26 cellular contexts compared by ENCODE assay signal in the genomic region with DNA sequence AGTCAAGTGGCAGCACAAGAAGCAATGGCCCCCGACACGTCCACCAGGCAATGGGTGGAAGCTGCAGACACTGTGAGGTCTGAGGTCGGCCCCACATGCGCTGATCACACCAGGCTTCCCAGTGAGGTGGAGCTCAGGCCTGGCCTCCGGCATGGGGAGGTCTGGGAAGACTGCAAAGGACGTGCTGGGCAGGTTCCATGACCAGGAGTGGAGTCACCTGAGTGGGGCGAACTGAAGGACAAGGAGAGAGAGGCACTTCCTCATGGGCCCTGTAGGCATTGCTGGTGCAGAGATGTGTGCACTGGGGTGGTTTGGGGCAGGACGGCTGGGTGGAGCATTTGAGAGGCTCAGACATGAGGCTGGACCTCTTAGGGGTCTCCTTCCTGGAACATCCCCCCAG. TPM values are rescaled to one million over a fixed set of nuclear protein-coding genes. Genes with fewer than 3 reads are reported as not detected.
DNase-seq lines count a peak whose midpoint lies in the region; ATAC-seq and TF ChIP-seq lines count a peak whose summit lies in the region.
"Had no signal": no experiment of that assay in that cellular context is flagged by ENCODE, and none has a peak within 500 bp of the region (broad histone marks: within the 10 kb centered on the region; RNA-seq: fewer than 3 reads in every experiment).

No MANE protein-coding gene starts in this region.

- H3K18ac ChIP-seq in neuronal stem cell (ENCODE audit: low read length): no peak overlapping the region

- H2BK120ac ChIP-seq in neuronal stem cell (ENCODE audit: low read depth, low read length): no peak overlapping the region

- no peak for DNase-seq in stimulated activated naive CD8-positive, alpha-beta T cell treated with anti-CD3 and anti-CD28 coated beads, Interleukin-15, Interleukin-2, amounts not matched to agents 100 U/mL and 50 U/mL, for 24 hours
- no peak for DNase-seq in stimulated activated naive CD8-positive, alpha-beta T cell treated with anti-CD3 and anti-CD28 coated beads, Interleukin-15, amount 100 ng/mL, for 72 hours
- DNase-seq in neuronal stem cell (ENCODE audit: low spot score) (no peak), suprapubic skin (ENCODE audit: low spot score in 2 of 2) (peak; percentile 46 to 71), chondrocyte (ENCODE audit: low spot score) (no peak), NCI-H128 (lab: John Stamatoyannopoulos, UW; ENCODE audit: unreplicated experiment) (no peak)
- DNase-seq: 8988T; ACHN; AML-193; BE2C; Calu3; CD4-positive, alpha-beta T cell; CD8-positive, alpha-beta memory T cell; DMS53; DMS79 treated with DMSO at 0.1 percent for 48 hours; GF-D8; GM23248; H9 had no signal

- H3K9me3 ChIP-seq in neuronal stem cell (replicated peaks in 1 of 2; ENCODE audit: control insufficient read depth in 2 of 2, insufficient read depth in 1 of 2, low read depth in 1 of 2, low read length in 2 of 2) (no peaks in the 10 kb centered on the region), suprapubic skin (no peaks in the 10 kb centered on the region)
- H3K9me3 ChIP-seq: A549; BE2C; BLaER1 treated with 17β-estradiol and CSF1 and Interleukin-3, amounts not matched to agents 10 nM and 100 nM had no signal

- no peaks in the 10 kb centered on the region for H3K36me3 ChIP-seq in neuronal stem cell (replicated peaks in 1 of 2; ENCODE audit: control insufficient read depth in 2 of 2, insufficient read depth in 2 of 2, low read length in 2 of 2)
- no peaks in the 10 kb centered on the region for H3K36me3 ChIP-seq in suprapubic skin
- H3K36me3 ChIP-seq: BE2C; BLaER1 treated with 17β-estradiol and CSF1 and Interleukin-3, amounts not matched to agents 10 nM and 100 nM had no signal

- no peak overlapping the region for H3K4me2 ChIP-seq in neuronal stem cell (ENCODE audit: insufficient read depth, low read length, poor library complexity, severe bottlenecking)
- H3K4me2 ChIP-seq: A549; BLaER1 treated with 17β-estradiol and CSF1 and Interleukin-3, amounts not matched to agents 10 nM and 100 nM had no signal

- H3K27ac Mint-ChIP-seq in stimulated activated naive CD8-positive, alpha-beta T cell treated with anti-CD3 and anti-CD28 coated beads, Interleukin-15, amount 100 ng/mL, for 72 hours: no peak overlapping the region
- no peak overlapping the region for H3K27ac Mint-ChIP-seq in chondrocyte (ENCODE audit: unreplicated experiment)
- H3K27ac Mint-ChIP-seq: CD14-positive monocyte; CD4-positive, alpha-beta T cell; CD8-positive, alpha-beta memory T cell; H9 had no signal

- peaks cover 0 to 17% (median 0%) of the 10 kb centered on the region in 3 experiments for H3K27me3 ChIP-seq in neuronal stem cell (ENCODE audit: control insufficient read depth in 3 of 3, insufficient read depth in 3 of 3, low read depth in 1 of 3, low read length in 3 of 3)
- peaks cover 3% of the 10 kb centered on the region for H3K27me3 ChIP-seq in suprapubic skin
- H3K27me3 ChIP-seq: BLaER1 treated with 17β-estradiol and CSF1 and Interleukin-3, amounts not matched to agents 10 nM and 100 nM had no signal

- no peak overlapping the region for H3K27ac ChIP-seq in neuronal stem cell (replicated peaks; ENCODE audit: low read length)
- H3K27ac ChIP-seq in suprapubic skin: no peak overlapping the region
- H3K27ac ChIP-seq: A549; BLaER1 treated with 17β-estradiol and CSF1 and Interleukin-3, amounts not matched to agents 10 nM and 100 nM; GM23248 had no signal

- no peaks in the 10 kb centered on the region for H3K36me3 Mint-ChIP-seq in chondrocyte (ENCODE audit: low read depth)
- H3K36me3 Mint-ChIP-seq: CD14-positive monocyte; CD8-positive, alpha-beta memory T cell had no signal

- H3K9ac ChIP-seq in neuronal stem cell (ENCODE audit: low read depth, low read length, poor library complexity): no peak overlapping the region
- H3K9ac ChIP-seq: BLaER1 treated with 17β-estradiol and CSF1 and Interleukin-3, amounts not matched to agents 10 nM and 100 nM; GM23248 had no signal

- no peak for TF ChIP-seq CTCF in suprapubic skin (IDR thresholded peaks at IDR 0.05)
- TF ChIP-seq CTCF in chondrocyte (IDR thresholded peaks at IDR 0.05): no peak

- WGBS in neuronal stem cell (ENCODE audit: extremely low coverage in 2 of 2, insufficient read length in 2 of 2, insufficient replicate concordance in 1 of 2), 2 donors: no CpG with 5 or more reads among the region's 8 CpGs
- 77% methylated on average over 8 of the region's 8 CpGs for WGBS in suprapubic skin

- H3K4me3 Mint-ChIP-seq in stimulated activated naive CD8-positive, alpha-beta T cell treated with anti-CD3 and anti-CD28 coated beads, Interleukin-15, amount 100 ng/mL, for 72 hours: no peak overlapping the region
- H3K4me3 Mint-ChIP-seq in chondrocyte (ENCODE audit: unreplicated experiment): no peak overlapping the region
- H3K4me3 Mint-ChIP-seq: CD14-positive monocyte; CD4-positive, alpha-beta T cell; CD8-positive, alpha-beta memory T cell; H9 had no signal

- no peak overlapping the region for H3K23ac ChIP-seq in neuronal stem cell (ENCODE audit: low read depth, low read length, poor library complexity)

- no peak overlapping the region for H4K91ac ChIP-seq in neuronal stem cell (ENCODE audit: low read depth, low read length, poor library complexity)

- H3K14ac ChIP-seq in neuronal stem cell (ENCODE audit: low read length): peak overlapping the region; percentile 2

- H3K4ac ChIP-seq in neuronal stem cell (ENCODE audit: low read length): no peak overlapping the region

- ATAC-seq in stimulated activated naive CD8-positive, alpha-beta T cell treated with anti-CD3 and anti-CD28 coated beads, Interleukin-15, Interleukin-2, amounts not matched to agents 100 U/mL and 50 U/mL, for 24 hours: peak; percentile 19
- no peak for ATAC-seq in stimulated activated naive CD8-positive, alpha-beta T cell treated with anti-CD3 and anti-CD28 coated beads, Interleukin-15, amount 100 ng/mL, for 72 hours
- no peak for ATAC-seq in GM21717 (IDR thresholded peaks at IDR 0.05; ENCODE audit: unreplicated experiment)
- ATAC-seq: A549, HCT116 had no signal

- peaks cover 50% of the 10 kb centered on the region for H3K27me3 Mint-ChIP-seq in stimulated activated naive CD8-positive, alpha-beta T cell treated with anti-CD3 and anti-CD28 coated beads, Interleukin-15, amount 100 ng/mL, for 72 hours
- H3K27me3 Mint-ChIP-seq in chondrocyte (ENCODE audit: low read depth): peaks cover 47% of the 10 kb centered on the region

- H4K8ac ChIP-seq in neuronal stem cell (ENCODE audit: low read depth, low read length): no peak overlapping the region

- no peaks in the 10 kb centered on the region for H3K4me1 Mint-ChIP-seq in stimulated activated naive CD8-positive, alpha-beta T cell treated with anti-CD3 and anti-CD28 coated beads, Interleukin-15, amount 100 ng/mL, for 72 hours
- H3K4me1 Mint-ChIP-seq in chondrocyte (ENCODE audit: low read depth): no peaks in the 10 kb centered on the region
- H3K4me1 Mint-ChIP-seq: CD14-positive monocyte; CD8-positive, alpha-beta memory T cell had no signal

- H3K4me1 ChIP-seq in neuronal stem cell (ENCODE audit: control insufficient read depth in 2 of 2, insufficient read depth in 1 of 2, low read depth in 1 of 2, low read length in 2 of 2) (no peaks in the 10 kb centered on the region), suprapubic skin (no peaks in the 10 kb centered on the region)
- H3K4me1 ChIP-seq: A549; BE2C; BLaER1 treated with 17β-estradiol and CSF1 and Interleukin-3, amounts not matched to agents 10 nM and 100 nM had no signal

- H2BK15ac ChIP-seq in neuronal stem cell (ENCODE audit: low read length): no peak overlapping the region

- TF ChIP-seq POLR2A in suprapubic skin (IDR thresholded peaks at IDR 0.05): no peak

- no peak overlapping the region for H2AFZ ChIP-seq in neuronal stem cell (ENCODE audit: low read length)
- H2AFZ ChIP-seq: GM23248 had no signal

- H2BK12ac ChIP-seq in neuronal stem cell (ENCODE audit: low read length): no peak overlapping the region

- peak overlapping the region; percentile 1 for H2BK5ac ChIP-seq in neuronal stem cell (ENCODE audit: low read length)

- no peaks in the 10 kb centered on the region for H3K79me1 ChIP-seq in neuronal stem cell (ENCODE audit: low read depth, low read length)

- no peak for TF ChIP-seq EP300 in suprapubic skin (IDR thresholded peaks at IDR 0.05)

- no peak overlapping the region for H3K4me3 ChIP-seq in neuronal stem cell (ENCODE audit: low read length in 2 of 2)
- H3K4me3 ChIP-seq in suprapubic skin: no peak overlapping the region
- H3K4me3 ChIP-seq: A549; BLaER1 treated with 17β-estradiol and CSF1 and Interleukin-3, amounts not matched to agents 10 nM and 100 nM; GM23248 had no signal

- H3K9me3 Mint-ChIP-seq in stimulated activated naive CD8-positive, alpha-beta T cell treated with anti-CD3 and anti-CD28 coated beads, Interleukin-15, amount 100 ng/mL, for 72 hours: no peaks in the 10 kb centered on the region
- no peaks in the 10 kb centered on the region for H3K9me3 Mint-ChIP-seq in chondrocyte (ENCODE audit: low read depth)
- H3K9me3 Mint-ChIP-seq: CD4-positive, alpha-beta T cell; CD8-positive, alpha-beta memory T cell; H9 had no signal

- H2AK5ac ChIP-seq in neuronal stem cell (ENCODE audit: low read depth, low read length): no peak overlapping the region

RNA-seq across cellular contexts. Expression of a gene that starts 35.1 kb away (rescaled TPM):
- polyA plus RNA-seq in neuronal stem cell (2013, experiment 1 of 2): not detected
- not detected for polyA plus RNA-seq in neuronal stem cell (2013, experiment 2 of 2)
- not detected for total RNA-seq in suprapubic skin
- not detected in 3 replicates for total RNA-seq in chondrocyte
- total RNA-seq: Calu3; CD4-positive, alpha-beta T cell; CD8-positive, alpha-beta memory T cell; Daoy; G401; GM23248; H4; H9 had no signal
- polyA plus RNA-seq: A549; CD14-positive monocyte; CD8-positive, alpha-beta memory T cell; GM23248 had no signal

Comparison
In these comparisons a context has a peak if more than half of its experiments do, and no peak if none do; other contexts are left out.
1. DNase-seq: peak in suprapubic skin (2 of 2); none in stimulated activated naive CD8-positive, alpha-beta T cell treated with anti-CD3 and anti-CD28 coated beads, Interleukin-15, Interleukin-2, amounts not matched to agents 100 U/mL and 50 U/mL, for 24 hours (single experiment), stimulated activated naive CD8-positive, alpha-beta T cell treated with anti-CD3 and anti-CD28 coated beads, Interleukin-15, amount 100 ng/mL, for 72 hours (0 of 2), neuronal stem cell (single experiment), chondrocyte (single experiment) and NCI-H128 (single experiment).